Comparison of ENCODE assay signal across 28 cellular contexts in the genomic region with DNA sequence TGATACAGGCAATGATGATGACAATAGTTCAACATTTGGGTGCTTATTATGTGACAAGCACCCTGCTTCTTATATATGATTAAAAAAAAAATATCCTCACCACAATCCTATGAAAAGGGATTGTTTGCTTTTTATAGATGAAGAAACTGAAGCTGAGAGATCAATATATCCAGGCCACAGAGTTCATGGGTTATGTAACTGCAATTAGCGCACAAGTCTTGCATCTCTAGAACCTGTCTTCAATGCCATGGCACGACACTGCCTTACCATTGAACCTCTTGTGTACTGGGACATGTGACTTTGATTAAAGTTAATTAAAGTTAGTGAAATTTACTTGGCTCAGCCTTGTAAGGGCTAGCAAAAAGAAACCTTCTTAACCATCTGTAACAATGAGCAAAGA.
"Had no signal": no experiment of that assay in that cellular context is flagged by ENCODE, and none has a peak within 500 bp of the region (broad histone marks: within the 10 kb centered on the region; RNA-seq: fewer than 3 reads in every experiment).

No MANE protein-coding gene starts in this region.

- ATAC-seq: activated naive CD4-positive, alpha-beta T cell treated with anti-CD3 and anti-CD28 coated beads, Interleukin-2, amount 50 U/mL, for 72 hours; activated naive CD8-positive, alpha-beta T cell treated with anti-CD3 and anti-CD28 coated beads, Interleukin-2, amount 50 U/mL, for 24 hours; activated T-cell treated with anti-CD3 and anti-CD28 coated beads, Interleukin-2, amount 50 U/mL, for 4 hours; activated T-cell treated with anti-CD3 and anti-CD28 coated beads, Interleukin-2, amount 50 U/mL, for 72 hours; activated T-helper 17 cell treated with anti-CD3 and anti-CD28 coated beads, Interleukin-2, amount 50 U/mL, for 72 hours; body of pancreas had no signal

- DNase-seq: activated effector memory CD4-positive, alpha-beta T cell treated with anti-CD3 and anti-CD28 coated beads, Interleukin-2, amount 50 U/mL, for 16 hours; activated effector memory CD4-positive, alpha-beta T cell treated with Interleukin-2 at 50 U/mL for 16 hours; activated gamma-delta T cell; activated gamma-delta T cell treated with Interleukin-2 at 50 U/mL for 16 hours; activated naive CD4-positive, alpha-beta T cell; activated naive CD4-positive, alpha-beta T cell treated with anti-CD3 and anti-CD28 coated beads for 36 hours; activated naive CD4-positive, alpha-beta T cell treated with anti-CD3 and anti-CD28 coated beads, Interleukin-2, amount 10 ng/mL, durations not matched to agents 7 days and 5 days; activated naive CD4-positive, alpha-beta T cell treated with anti-CD3 and anti-CD28 coated beads, Interleukin-2, amount 50 U/mL, for 16 hours; activated naive CD4-positive, alpha-beta T cell treated with Interleukin-2 at 50 U/mL for 16 hours; activated naive CD8-positive, alpha-beta T cell treated with anti-CD3 and anti-CD28 coated beads for 36 hours; activated naive CD8-positive, alpha-beta T cell treated with anti-CD3 and anti-CD28 coated beads, Interleukin-2, amount 10 ng/mL, durations not matched to agents 7 days and 5 days; activated naive CD8-positive, alpha-beta T cell treated with anti-CD3 and anti-CD28 coated beads, Interleukin-2, amount 50 U/mL, for 24 hours; activated T-cell treated with anti-CD3 and anti-CD28 coated beads, Interleukin-2, amount 50 U/mL, for 24 hours; activated T-cell treated with anti-CD3 and anti-CD28 coated beads, Interleukin-2, amount 50 U/mL, for 4 hours; activated T-cell treated with anti-CD3 and anti-CD28 coated beads, Interleukin-2, amount 50 U/mL, for 48 hours; activated T-cell treated with anti-CD3 and anti-CD28 coated beads, Interleukin-2, amount 50 U/mL, for 72 hours; adrenal gland; amniotic stem cell; amygdala; anterior cingulate cortex; aorta; body of pancreas; brain microvascular endothelial cell; caudate nucleus; central memory CD4-positive, alpha-beta T cell; cerebellar nuclear complex had no signal
